In genomic region chr14:72600551-72601330, GRCh38 we compare ENCODE assay signal across 1 cellular context.
TF ChIP-seq lines count a peak whose summit lies in the region.

No MANE protein-coding gene starts in this region.

TF ChIP-seq in WTC11, 78 proteins besides CTCF, POLR2A, EP300 and RAD21 (continued from another document):
- no peak for TF ChIP-seq ZNF425 (CRISPR knock-in tag; conservative IDR thresholded peaks at IDR 0.05)
